Comparison of ENCODE assay signal across 8 cellular contexts in the genomic region with DNA sequence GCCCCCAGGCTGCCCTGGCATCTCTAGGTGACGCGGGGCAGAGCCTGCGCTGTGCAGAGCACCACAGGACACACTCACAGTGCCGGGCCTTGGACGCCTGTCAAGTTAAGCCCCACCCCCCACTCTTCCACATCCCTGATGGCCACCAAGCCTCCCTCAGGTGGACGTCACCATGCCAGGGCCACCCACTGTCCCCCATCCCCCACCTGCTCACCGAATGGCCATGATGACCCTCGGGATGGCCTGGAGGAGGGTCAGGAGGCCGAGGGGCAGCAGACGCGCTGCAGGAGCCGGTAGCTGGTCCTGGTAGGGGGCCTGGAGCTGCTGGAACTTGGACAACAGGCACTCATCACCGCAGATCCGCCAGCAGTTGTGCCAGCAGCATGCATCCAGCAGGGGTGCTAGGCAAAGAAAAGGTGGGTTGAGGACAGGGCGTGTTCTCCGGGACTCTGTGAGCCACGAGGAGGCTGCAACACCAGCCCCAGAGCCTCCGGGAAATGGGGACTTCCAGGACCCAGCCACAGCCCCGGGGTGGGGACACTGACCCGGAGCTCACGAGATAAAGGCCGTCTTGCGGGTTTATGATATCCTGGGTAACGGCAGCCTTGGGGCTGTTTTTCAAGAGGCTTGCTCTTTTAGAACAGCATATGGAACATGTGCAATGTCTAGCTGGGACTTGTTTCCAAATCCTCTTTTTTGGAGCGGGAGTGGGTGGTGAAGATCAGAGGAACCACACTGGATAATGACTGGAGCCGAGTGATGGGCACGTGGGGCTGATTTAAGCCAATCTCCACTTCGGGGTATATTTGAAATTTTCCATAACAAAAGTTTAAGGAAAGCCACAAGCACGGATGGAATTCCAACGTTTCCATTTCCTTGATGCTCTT. TPM values are rescaled to one million over a fixed set of nuclear protein-coding genes. Genes with fewer than 3 reads are reported as not detected.
A peak's percentile ranks its signal among the peaks of the same experiment; 100 is the strongest.
DNase-seq lines count a peak whose midpoint lies in the region; ATAC-seq and TF ChIP-seq lines count a peak whose summit lies in the region.
"Had no signal": no experiment of that assay in that cellular context is flagged by ENCODE, and none has a peak within 500 bp of the region (broad histone marks: within the 10 kb centered on the region; RNA-seq: fewer than 3 reads in every experiment).

No MANE protein-coding gene starts in this region.

- TF ChIP-seq CTCF in fibroblast of lung (conservative IDR thresholded peaks at IDR 0.05 in 1 of 2, IDR thresholded peaks at IDR 0.05 in 1 of 2; ENCODE audit: low read depth in 1 of 2, low read length in 2 of 2) = peak in 1 of 2 donors; percentile 19

- peak overlapping the region; percentile 8 for H2AFZ ChIP-seq in fibroblast of lung (ENCODE audit: low read length)

- H3K9me3 ChIP-seq in fibroblast of lung (ENCODE audit: control insufficient read depth, insufficient read depth, low read depth, low read length) = no peaks in the 10 kb centered on the region

- H3K27ac ChIP-seq in fibroblast of lung (ENCODE audit: insufficient read depth, low read length) = peak overlapping the region; percentile 50

- no peak for ATAC-seq in GM21529 (IDR thresholded peaks at IDR 0.05; ENCODE audit: unreplicated experiment)

- H4K20me1 ChIP-seq in fibroblast of lung (ENCODE audit: control insufficient read depth, extremely low read depth, insufficient read depth, low read length) = no peaks in the 10 kb centered on the region

- peak; percentile 84 for DNase-seq in GM03348 (ENCODE audit: low spot score)
- DNase-seq in NCI-H2107 (lab: John Stamatoyannopoulos, UW) = peak; percentile 19
- peak in 1 of 2 donors; percentile 30 for DNase-seq in fibroblast of lung (ENCODE audit: low read depth in 2 of 2)
- peak; percentile 36 for DNase-seq in stromal cell of bone marrow (ENCODE audit: low read depth)
- DNase-seq in amygdala (lab: John Stamatoyannopoulos, UW) = no peak
- DNase-seq in AML-193 (lab: John Stamatoyannopoulos, UW) = no peak
- DNase-seq: NCI-H510A had no signal

- H3K4me1 ChIP-seq in fibroblast of lung (ENCODE audit: control insufficient read depth, extremely low read depth, insufficient read depth, low read length) = no peaks in the 10 kb centered on the region

- no peaks in the 10 kb centered on the region for H3K27me3 ChIP-seq in fibroblast of lung (ENCODE audit: control insufficient read depth, insufficient read depth, low read length)

- H3K9ac ChIP-seq in fibroblast of lung (ENCODE audit: insufficient read depth, low read length) = no peak overlapping the region

- no peaks in the 10 kb centered on the region for H3K79me2 ChIP-seq in fibroblast of lung (ENCODE audit: control insufficient read depth, insufficient read depth, low read length)

- no peaks in the 10 kb centered on the region for H3K36me3 ChIP-seq in fibroblast of lung (ENCODE audit: control insufficient read depth, insufficient read depth, low read length)

- peak overlapping the region in 2 of 4 experiments; percentile 12 to 23 for H3K4me3 ChIP-seq in fibroblast of lung (replicated peaks in 1 of 4; ENCODE audit: control extremely low read depth in 1 of 4, insufficient read depth in 1 of 4, low read depth in 3 of 4, low read length in 4 of 4)

- peak overlapping the region; percentile 62 for H3K4me2 ChIP-seq in fibroblast of lung (ENCODE audit: extremely low read depth, insufficient read depth, low read length)

RNA-seq across cellular contexts. Expression of a gene that starts 11.4 kb away (rescaled TPM):
- total RNA-seq in fibroblast of lung = 3.1 and 5.4 TPM in 2 replicates
- polyA plus RNA-seq in fibroblast of lung = 1.3 and 2.4 TPM in 2 replicates
- polyA plus RNA-seq in fibroblast of lung (2012) = 5.4 and 8.8 TPM in 2 replicates
- 0.82 and 4.6 TPM in 2 replicates for polyA minus RNA-seq in fibroblast of lung (ENCODE audit: low replicate concordance)

Comparison
In these comparisons a context has a peak if more than half of its experiments do, and no peak if none do; other contexts are left out.
1. DNase-seq: peak in GM03348 (single experiment), NCI-H2107 (single experiment) and stromal cell of bone marrow (single experiment); none in amygdala (0 of 56) and AML-193 (0 of 2).